20 cellular contexts compared by ENCODE assay signal in the genomic region with DNA sequence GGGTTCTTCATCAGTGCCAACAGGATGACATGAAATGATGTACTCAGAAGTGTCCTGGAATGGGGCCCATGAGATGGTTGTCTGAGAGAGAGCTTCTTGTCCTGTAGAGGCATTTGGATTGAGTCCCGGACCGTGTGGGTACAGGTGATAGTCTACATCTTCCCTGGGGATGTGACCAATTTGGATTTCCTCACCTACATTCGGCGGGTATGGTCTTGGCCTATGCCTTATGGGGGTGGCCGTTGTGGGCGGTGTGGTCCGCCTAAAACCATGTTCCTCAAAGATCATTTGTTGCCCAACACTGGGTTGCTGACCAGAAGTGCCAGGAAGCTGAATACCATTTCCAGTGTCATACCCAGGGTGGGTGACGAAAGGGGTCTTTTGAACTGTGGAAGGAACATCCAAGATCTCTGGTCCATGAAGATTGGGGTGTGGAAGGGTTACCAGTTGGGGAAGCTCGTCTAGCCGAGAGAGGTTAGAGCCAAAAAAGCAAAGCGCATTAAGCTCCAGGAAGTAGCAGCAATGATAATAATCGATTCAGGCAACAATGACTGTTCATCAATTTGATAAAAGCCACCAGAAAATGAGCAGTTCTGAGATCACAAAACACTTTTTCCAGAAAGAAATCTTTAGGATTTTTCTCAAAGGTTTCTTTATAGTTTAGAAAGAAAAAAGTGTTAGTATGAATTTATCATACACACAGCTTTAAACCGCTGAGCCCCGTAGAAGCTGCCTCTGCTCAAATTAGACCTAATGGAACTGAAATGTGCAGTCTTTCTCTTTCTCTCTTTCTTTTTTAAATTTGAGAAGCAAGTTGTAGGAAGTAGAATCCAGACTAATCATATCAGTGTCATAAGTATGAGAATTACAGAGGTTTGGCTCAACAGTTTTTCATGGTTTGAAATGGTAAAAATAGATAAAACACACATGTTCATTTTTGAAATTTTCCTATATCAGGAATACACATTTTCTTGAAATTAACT.
"Had no signal": no experiment of that assay in that cellular context is flagged by ENCODE, and none has a peak within 500 bp of the region (broad histone marks: within the 10 kb centered on the region; RNA-seq: fewer than 3 reads in every experiment).

No MANE protein-coding gene starts in this region.

- H3K36me3 ChIP-seq: prostate gland had no signal

- H3K36me3 Mint-ChIP-seq: natural killer cell treated with Interleukin-12 subunit alpha and Interleukin-12 subunit beta and Interleukin-15 and Interleukin-18, amount 100 ng/mL, for 72 hours had no signal

- H3K4me1 Mint-ChIP-seq: activated naive CD4-positive, alpha-beta T cell treated with anti-CD3 and anti-CD28 coated beads, Interleukin-2, amount 10 ng/mL, durations not matched to agents 7 days and 5 days had no signal

- H3K4me3 ChIP-seq: coronary artery, esophagus squamous epithelium, prostate gland, spleen, stomach, thoracic aorta had no signal

- H3K27me3 ChIP-seq: esophagus squamous epithelium, spleen, stomach had no signal

- DNase-seq: activated CD4-positive, alpha-beta T cell treated with anti-CD3 and anti-CD28 coated beads, Interleukin-2, amount 50 U/mL, for 4 hours; activated CD4-positive, CD25-positive, alpha-beta regulatory T cell treated with anti-CD3 and anti-CD28 coated beads, Interleukin-2, amount 50 U/mL, for 72 hours; activated naive CD4-positive, alpha-beta T cell treated with anti-CD3 and anti-CD28 coated beads, Interleukin-2, amount 10 ng/mL, durations not matched to agents 7 days and 5 days; caudate nucleus; esophagus squamous epithelium; foreskin fibroblast; glutamatergic neuron; left ventricle myocardium superior; mesendoderm; nucleus accumbens; right cardiac atrium; spleen; stomach; T-helper 1 cell; T1000 had no signal

- H3K27ac ChIP-seq: coronary artery, prostate gland, spleen, stomach, thoracic aorta had no signal

- H3K9me3 Mint-ChIP-seq: activated naive CD4-positive, alpha-beta T cell treated with anti-CD3 and anti-CD28 coated beads, Interleukin-2, amount 10 ng/mL, durations not matched to agents 7 days and 5 days; activated T-helper 2 cell treated with anti-CD3 and anti-CD28 coated beads, Interferon-gamma antibody, Interleukin-2, Interleukin-4, amounts not matched to agents 10 μg/mL and 5 μg/mL and 100 μg/mL, durations not matched to agents 14 hours and 24 hours and 36 hours; natural killer cell treated with Interleukin-12 subunit alpha and Interleukin-12 subunit beta and Interleukin-15 and Interleukin-18, amount 100 ng/mL, for 72 hours had no signal

- H3K27me3 Mint-ChIP-seq: activated naive CD4-positive, alpha-beta T cell treated with anti-CD3 and anti-CD28 coated beads, Interleukin-2, amount 10 ng/mL, durations not matched to agents 7 days and 5 days; natural killer cell treated with Interleukin-12 subunit alpha and Interleukin-12 subunit beta and Interleukin-15 and Interleukin-18, amount 100 ng/mL, for 72 hours had no signal

- H3K4me3 Mint-ChIP-seq: activated naive CD4-positive, alpha-beta T cell treated with anti-CD3 and anti-CD28 coated beads, Interleukin-2, amount 10 ng/mL, durations not matched to agents 7 days and 5 days; natural killer cell treated with Interleukin-12 subunit alpha and Interleukin-12 subunit beta and Interleukin-15 and Interleukin-18, amount 100 ng/mL, for 72 hours had no signal

- H3K9me3 ChIP-seq: esophagus squamous epithelium, prostate gland, spleen, stomach, thoracic aorta had no signal

- H3K4me1 ChIP-seq: esophagus squamous epithelium, prostate gland, spleen, stomach had no signal

- ATAC-seq: left ventricle myocardium superior; natural killer cell treated with Interleukin-12 subunit alpha and Interleukin-12 subunit beta and Interleukin-15 and Interleukin-18, amount 100 ng/mL, for 72 hours; right cardiac atrium had no signal

- H3K27ac Mint-ChIP-seq: activated naive CD4-positive, alpha-beta T cell treated with anti-CD3 and anti-CD28 coated beads, Interleukin-2, amount 10 ng/mL, durations not matched to agents 7 days and 5 days; activated T-helper 2 cell treated with anti-CD3 and anti-CD28 coated beads, Interferon-gamma antibody, Interleukin-2, Interleukin-4, amounts not matched to agents 10 μg/mL and 5 μg/mL and 100 μg/mL, durations not matched to agents 14 hours and 24 hours and 36 hours; natural killer cell treated with Interleukin-12 subunit alpha and Interleukin-12 subunit beta and Interleukin-15 and Interleukin-18, amount 100 ng/mL, for 72 hours had no signal
